38 cellular contexts compared by ENCODE assay signal in the genomic region with DNA sequence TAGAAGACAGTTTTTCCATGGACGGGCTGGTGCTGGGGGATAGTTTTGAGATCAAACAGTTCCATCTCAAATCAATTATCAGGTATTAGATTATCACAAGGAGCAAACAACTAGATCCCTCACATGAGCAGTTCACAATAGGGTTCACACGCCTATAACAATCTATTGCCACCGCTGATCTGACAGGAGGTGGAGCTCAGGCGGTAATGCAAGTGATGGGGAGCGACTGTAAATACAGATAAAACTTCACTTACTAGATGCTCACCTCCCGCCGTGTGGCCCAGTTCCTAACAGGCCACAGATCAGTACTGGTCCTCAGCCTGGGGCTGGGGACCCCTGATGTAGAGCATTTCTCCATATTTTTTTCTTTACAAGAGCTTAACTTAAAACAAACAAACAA.
"Had no signal": no experiment of that assay in that cellular context is flagged by ENCODE, and none has a peak within 500 bp of the region (broad histone marks: within the 10 kb centered on the region; RNA-seq: fewer than 3 reads in every experiment).

No MANE protein-coding gene starts in this region.

- H3K9me3 ChIP-seq: adrenal gland, ascending aorta, body of pancreas, breast epithelium had no signal

- H3K4me1 ChIP-seq: adrenal gland, ascending aorta, body of pancreas, breast epithelium had no signal

- H3K27me3 ChIP-seq: adrenal gland, ascending aorta, body of pancreas, brain microvascular endothelial cell, breast epithelium, cardiac muscle cell had no signal

- DNase-seq: activated effector memory CD4-positive, alpha-beta T cell treated with anti-CD3 and anti-CD28 coated beads, Interleukin-2, amount 50 U/mL, for 16 hours; activated effector memory CD4-positive, alpha-beta T cell treated with Interleukin-2 at 50 U/mL for 16 hours; activated gamma-delta T cell; activated gamma-delta T cell treated with Interleukin-2 at 50 U/mL for 16 hours; activated naive CD4-positive, alpha-beta T cell; activated naive CD4-positive, alpha-beta T cell treated with anti-CD3 and anti-CD28 coated beads for 36 hours; activated naive CD4-positive, alpha-beta T cell treated with anti-CD3 and anti-CD28 coated beads, Interleukin-2, amount 10 ng/mL, durations not matched to agents 7 days and 5 days; activated naive CD4-positive, alpha-beta T cell treated with anti-CD3 and anti-CD28 coated beads, Interleukin-2, amount 50 U/mL, for 16 hours; activated naive CD4-positive, alpha-beta T cell treated with Interleukin-2 at 50 U/mL for 16 hours; activated naive CD8-positive, alpha-beta T cell treated with anti-CD3 and anti-CD28 coated beads for 36 hours; activated naive CD8-positive, alpha-beta T cell treated with anti-CD3 and anti-CD28 coated beads, Interleukin-2, amount 10 ng/mL, durations not matched to agents 7 days and 5 days; activated naive CD8-positive, alpha-beta T cell treated with anti-CD3 and anti-CD28 coated beads, Interleukin-2, amount 50 U/mL, for 24 hours; activated T-cell treated with anti-CD3 and anti-CD28 coated beads, Interleukin-2, amount 50 U/mL, for 1 hour; activated T-cell treated with anti-CD3 and anti-CD28 coated beads, Interleukin-2, amount 50 U/mL, for 24 hours; activated T-cell treated with anti-CD3 and anti-CD28 coated beads, Interleukin-2, amount 50 U/mL, for 4 hours; activated T-cell treated with anti-CD3 and anti-CD28 coated beads, Interleukin-2, amount 50 U/mL, for 48 hours; activated T-cell treated with anti-CD3 and anti-CD28 coated beads, Interleukin-2, amount 50 U/mL, for 72 hours; adrenal gland; amniotic stem cell; amygdala; anterior cingulate cortex; aorta; body of pancreas; brain microvascular endothelial cell; caudate nucleus; central memory CD4-positive, alpha-beta T cell; cerebellar nuclear complex had no signal

- H3K27ac ChIP-seq: adrenal gland, ascending aorta, body of pancreas, brain microvascular endothelial cell, breast epithelium, cardiac muscle cell had no signal

- H3K27me3 Mint-ChIP-seq: activated naive CD4-positive, alpha-beta T cell treated with anti-CD3 and anti-CD28 coated beads, Interleukin-2, amount 10 ng/mL, durations not matched to agents 7 days and 5 days; activated naive CD4-positive, alpha-beta T cell treated with anti-CD3 and anti-CD28 coated beads, Interleukin-2, amount 50 U/mL, for 24 hours; activated naive CD8-positive, alpha-beta T cell; activated naive CD8-positive, alpha-beta T cell treated with anti-CD3 and anti-CD28 coated beads for 36 hours; activated naive CD8-positive, alpha-beta T cell treated with anti-CD3 and anti-CD28 coated beads, Interleukin-2, amount 10 ng/mL, durations not matched to agents 7 days and 5 days; activated naive CD8-positive, alpha-beta T cell treated with anti-CD3 and anti-CD28 coated beads, Interleukin-2, amount 50 U/mL, for 24 hours; activated T-cell treated with anti-CD3 and anti-CD28 coated beads, Interleukin-2, amount 50 U/mL, for 24 hours; activated T-helper 17 cell treated with anti-CD3 and anti-CD28 coated beads, Interleukin-2, amount 50 U/mL, for 72 hours; brain; central memory CD8-positive, alpha-beta T cell had no signal

- H3K27ac Mint-ChIP-seq: activated naive CD4-positive, alpha-beta T cell treated with anti-CD3 and anti-CD28 coated beads for 36 hours; activated naive CD4-positive, alpha-beta T cell treated with anti-CD3 and anti-CD28 coated beads, Interleukin-2, amount 10 ng/mL, durations not matched to agents 7 days and 5 days; activated naive CD4-positive, alpha-beta T cell treated with anti-CD3 and anti-CD28 coated beads, Interleukin-2, amount 50 U/mL, for 24 hours; activated naive CD4-positive, alpha-beta T cell treated with anti-CD3 and anti-CD28 coated beads, Interleukin-2, amount 50 U/mL, for 72 hours; activated naive CD8-positive, alpha-beta T cell; activated naive CD8-positive, alpha-beta T cell treated with anti-CD3 and anti-CD28 coated beads for 36 hours; activated naive CD8-positive, alpha-beta T cell treated with anti-CD3 and anti-CD28 coated beads, Interleukin-2, amount 10 ng/mL, durations not matched to agents 7 days and 5 days; activated naive CD8-positive, alpha-beta T cell treated with anti-CD3 and anti-CD28 coated beads, Interleukin-2, amount 50 U/mL, for 24 hours; activated T-cell treated with anti-CD3 and anti-CD28 coated beads, Interleukin-2, amount 50 U/mL, for 24 hours; activated T-cell treated with anti-CD3 and anti-CD28 coated beads, Interleukin-2, amount 50 U/mL, for 72 hours; activated T-helper 1 cell treated with anti-CD3 and anti-CD28 coated beads, Interleukin-12 subunit alpha, Interleukin-12 subunit beta, Interleukin-2, Interleukin-4 antibody, amounts not matched to agents 30 ng/mL and 10 ng/mL and 1 ng/mL, durations not matched to agents 14 hours and 24 hours and 36 hours; activated T-helper 17 cell treated with anti-CD3 and anti-CD28 coated beads, Interleukin-2, amount 50 U/mL, for 72 hours; activated T-helper 2 cell treated with anti-CD3 and anti-CD28 coated beads, Interferon-gamma antibody, Interleukin-2, Interleukin-4, amounts not matched to agents 10 μg/mL and 5 μg/mL and 100 μg/mL, durations not matched to agents 14 hours and 24 hours and 36 hours; brain had no signal

- H3K4me3 ChIP-seq: adrenal gland, ascending aorta, body of pancreas, breast epithelium, cardiac muscle cell had no signal

- H3K4me3 Mint-ChIP-seq: activated naive CD4-positive, alpha-beta T cell treated with anti-CD3 and anti-CD28 coated beads for 36 hours; activated naive CD4-positive, alpha-beta T cell treated with anti-CD3 and anti-CD28 coated beads, Interleukin-2, amount 10 ng/mL, durations not matched to agents 7 days and 5 days; activated naive CD4-positive, alpha-beta T cell treated with anti-CD3 and anti-CD28 coated beads, Interleukin-2, amount 50 U/mL, for 24 hours; activated naive CD8-positive, alpha-beta T cell; activated naive CD8-positive, alpha-beta T cell treated with anti-CD3 and anti-CD28 coated beads for 36 hours; activated naive CD8-positive, alpha-beta T cell treated with anti-CD3 and anti-CD28 coated beads, Interleukin-2, amount 10 ng/mL, durations not matched to agents 7 days and 5 days; activated naive CD8-positive, alpha-beta T cell treated with anti-CD3 and anti-CD28 coated beads, Interleukin-2, amount 50 U/mL, for 24 hours; activated T-cell treated with anti-CD3 and anti-CD28 coated beads, Interleukin-2, amount 50 U/mL, for 24 hours; activated T-cell treated with anti-CD3 and anti-CD28 coated beads, Interleukin-2, amount 50 U/mL, for 4 hours; activated T-cell treated with anti-CD3 and anti-CD28 coated beads, Interleukin-2, amount 50 U/mL, for 72 hours; activated T-helper 1 cell treated with anti-CD3 and anti-CD28 coated beads, Interleukin-12 subunit alpha, Interleukin-12 subunit beta, Interleukin-2, Interleukin-4 antibody, amounts not matched to agents 30 ng/mL and 10 ng/mL and 1 ng/mL, durations not matched to agents 14 hours and 24 hours and 36 hours; activated T-helper 17 cell treated with anti-CD3 and anti-CD28 coated beads, Interleukin-2, amount 50 U/mL, for 72 hours; brain; central memory CD8-positive, alpha-beta T cell had no signal

- H3K4me1 Mint-ChIP-seq: activated naive CD4-positive, alpha-beta T cell treated with anti-CD3 and anti-CD28 coated beads, Interleukin-2, amount 10 ng/mL, durations not matched to agents 7 days and 5 days; activated naive CD4-positive, alpha-beta T cell treated with anti-CD3 and anti-CD28 coated beads, Interleukin-2, amount 50 U/mL, for 24 hours; activated naive CD8-positive, alpha-beta T cell treated with anti-CD3 and anti-CD28 coated beads for 36 hours; activated naive CD8-positive, alpha-beta T cell treated with anti-CD3 and anti-CD28 coated beads, Interleukin-2, amount 10 ng/mL, durations not matched to agents 7 days and 5 days; activated naive CD8-positive, alpha-beta T cell treated with anti-CD3 and anti-CD28 coated beads, Interleukin-2, amount 50 U/mL, for 24 hours; activated T-helper 17 cell treated with anti-CD3 and anti-CD28 coated beads, Interleukin-2, amount 50 U/mL, for 72 hours; brain; central memory CD8-positive, alpha-beta T cell had no signal

- H3K9me3 Mint-ChIP-seq: brain; central memory CD8-positive, alpha-beta T cell had no signal

- H3K36me3 Mint-ChIP-seq: activated naive CD4-positive, alpha-beta T cell treated with anti-CD3 and anti-CD28 coated beads, Interleukin-2, amount 10 ng/mL, durations not matched to agents 7 days and 5 days; activated naive CD4-positive, alpha-beta T cell treated with anti-CD3 and anti-CD28 coated beads, Interleukin-2, amount 50 U/mL, for 24 hours; activated naive CD4-positive, alpha-beta T cell treated with anti-CD3 and anti-CD28 coated beads, Interleukin-2, amount 50 U/mL, for 72 hours; activated naive CD8-positive, alpha-beta T cell; activated naive CD8-positive, alpha-beta T cell treated with anti-CD3 and anti-CD28 coated beads for 36 hours; activated naive CD8-positive, alpha-beta T cell treated with anti-CD3 and anti-CD28 coated beads, Interleukin-2, amount 10 ng/mL, durations not matched to agents 7 days and 5 days; brain had no signal

- H3K36me3 ChIP-seq: adrenal gland, ascending aorta, brain microvascular endothelial cell, breast epithelium, cardiac muscle cell had no signal
